17 cellular contexts compared by ENCODE assay signal in the genomic region with DNA sequence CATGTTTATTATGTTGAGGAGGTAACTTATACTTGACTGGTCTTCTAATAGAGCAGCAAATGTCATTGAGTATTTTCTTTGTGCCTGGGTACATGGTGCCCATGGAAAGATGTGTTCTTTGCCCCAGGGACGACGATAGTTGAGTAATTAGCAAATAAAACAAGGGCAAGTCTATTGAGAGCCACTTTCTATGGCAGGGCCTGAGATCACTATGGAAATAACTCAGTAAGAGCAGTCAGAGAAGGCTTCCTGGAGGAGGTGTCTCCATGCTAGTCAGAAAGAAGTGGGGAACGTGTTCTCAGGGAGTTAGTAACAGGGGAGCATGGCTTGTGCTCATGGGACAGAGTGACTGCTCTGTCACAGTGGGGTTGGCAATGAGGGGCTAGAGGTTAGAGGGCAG. TPM values are rescaled to one million over a fixed set of nuclear protein-coding genes. Genes with fewer than 3 reads are reported as not detected.
DNase-seq lines count a peak whose midpoint lies in the region; ATAC-seq, FAIRE-seq and TF ChIP-seq lines count a peak whose summit lies in the region.
"Had no signal": no experiment of that assay in that cellular context is flagged by ENCODE, and none has a peak within 500 bp of the region (broad histone marks: within the 10 kb centered on the region; RNA-seq: fewer than 3 reads in every experiment).

No MANE protein-coding gene starts in this region.

- no peaks in the 10 kb centered on the region for H3K4me1 ChIP-seq in CD8-positive, alpha-beta memory T cell (ENCODE audit: insufficient read depth, low read length)
- H3K4me1 ChIP-seq in astrocyte (ENCODE audit: insufficient read depth, low read length) (peaks cover 19% of the 10 kb centered on the region), mesenchymal stem cell (ENCODE audit: control insufficient read depth, insufficient read depth, low read depth, low read length) (peaks cover 26% of the 10 kb centered on the region), left ventricle myocardium inferior (peaks cover 56% of the 10 kb centered on the region)
- H3K4me1 ChIP-seq: BE2C had no signal

- no peak overlapping the region for H2AK5ac ChIP-seq in mesenchymal stem cell (ENCODE audit: low read length, severe bottlenecking)

- H3K36me3 ChIP-seq in CD8-positive, alpha-beta memory T cell (ENCODE audit: insufficient read depth, low read length): no peaks in the 10 kb centered on the region
- H3K36me3 ChIP-seq in astrocyte (ENCODE audit: insufficient read depth, low read length) (no peaks in the 10 kb centered on the region), mesenchymal stem cell (ENCODE audit: control insufficient read depth in 1 of 2, insufficient read depth in 2 of 2, low read depth in 1 of 2, low read length in 2 of 2) (peaks cover 0 to 5% of the 10 kb centered on the region in 2 experiments), left ventricle myocardium inferior (no peaks in the 10 kb centered on the region)
- H3K36me3 ChIP-seq: BE2C, HAP-1 had no signal

- peaks cover 43% of the 10 kb centered on the region for H3K79me1 ChIP-seq in mesenchymal stem cell (replicated peaks; ENCODE audit: low read length, poor library complexity, severe bottlenecking)

- H3K27ac ChIP-seq in CD8-positive, alpha-beta memory T cell (ENCODE audit: low read depth, low read length): peak overlapping the region; percentile 4
- H3K27ac ChIP-seq in astrocyte (ENCODE audit: low read depth, low read length) (no peak overlapping the region), mesenchymal stem cell (ENCODE audit: low read length, poor library complexity, severe bottlenecking) (no peak overlapping the region), left ventricle myocardium inferior (replicated peaks) (no peak overlapping the region)
- H3K27ac ChIP-seq: C4-2B had no signal

- H2AFZ ChIP-seq in astrocyte (ENCODE audit: low read depth, low read length) (no peak overlapping the region), mesenchymal stem cell (ENCODE audit: low read depth, low read length) (no peak overlapping the region)

- WGBS in mesenchymal stem cell: 95% methylated on average over 3 of the region's 3 CpGs

- no peak overlapping the region for H3K9ac ChIP-seq in astrocyte (ENCODE audit: low read length)
- H3K9ac ChIP-seq in mesenchymal stem cell (ENCODE audit: low read length): no peak overlapping the region

- no peak for DNase-seq in CD8-positive, alpha-beta memory T cell
- no peak for DNase-seq in astrocyte (ENCODE audit: low read depth)
- DNase-seq in left lobe of liver (ENCODE audit: low spot score): peak; percentile 71
- no peak for DNase-seq in osteocyte (ENCODE audit: extremely low spot score, unreplicated experiment)
- no peak for DNase-seq in mesenchymal stem cell
- DNase-seq in frontal cortex (ENCODE audit: low spot score in 2 of 2): no peak
- no peak for DNase-seq in left cardiac atrium
- DNase-seq in left ventricle myocardium inferior: no peak
- DNase-seq: BE2C; CD4-positive, alpha-beta memory T cell; DMS53; GOT3 had no signal

- H2BK15ac ChIP-seq in mesenchymal stem cell (ENCODE audit: low read depth, poor library complexity, severe bottlenecking): no peak overlapping the region

- POLR2A ChIA-PET in CD8-positive, alpha-beta memory T cell (lab: Charles Lee): no interaction called here

- H2BK12ac ChIP-seq in mesenchymal stem cell (ENCODE audit: low read length in 2 of 2): peak overlapping the region in 1 of 2 experiments; percentile 10

- no peak overlapping the region for H3K4me3 ChIP-seq in CD8-positive, alpha-beta memory T cell (ENCODE audit: low read length)
- H3K4me3 ChIP-seq in astrocyte (ENCODE audit: insufficient read depth, low read depth, low read length) (no peak overlapping the region), mesenchymal stem cell (ENCODE audit: insufficient read depth in 1 of 2, low read depth in 1 of 2, low read length in 2 of 2) (no peak overlapping the region), left ventricle myocardium inferior (no peak overlapping the region)
- H3K4me3 ChIP-seq: HAP-1 had no signal

- H3K4me2 ChIP-seq in astrocyte (ENCODE audit: low read length): no peak overlapping the region
- H3K4me2 ChIP-seq in mesenchymal stem cell (ENCODE audit: low read length, poor library complexity, severe bottlenecking): no peak overlapping the region

- peaks cover 97% of the 10 kb centered on the region for H4K20me1 ChIP-seq in astrocyte (ENCODE audit: insufficient read depth, low read length)

- H4K91ac ChIP-seq in mesenchymal stem cell (ENCODE audit: low read length): no peak overlapping the region

- TF ChIP-seq CTCF in astrocyte (IDR thresholded peaks at IDR 0.05; ENCODE audit: insufficient read depth, low read depth, low read length): no peak
- TF ChIP-seq CTCF in osteocyte (IDR thresholded peaks at IDR 0.05): no peak
- no peak for TF ChIP-seq CTCF in left ventricle myocardium inferior (IDR thresholded peaks at IDR 0.05; ENCODE audit: borderline replicate concordance)

- H3K14ac ChIP-seq in mesenchymal stem cell (ENCODE audit: low read length in 2 of 2): peak overlapping the region in 1 of 2 experiments; percentile 23

- peaks cover 92% of the 10 kb centered on the region for H3K79me2 ChIP-seq in astrocyte (ENCODE audit: insufficient read depth, low read length)

- no peak overlapping the region for H3K18ac ChIP-seq in mesenchymal stem cell (ENCODE audit: low read depth in 1 of 2, low read length in 2 of 2)

- H3K4me1 Mint-ChIP-seq in CD8-positive, alpha-beta memory T cell: no peaks in the 10 kb centered on the region
- H3K4me1 Mint-ChIP-seq in astrocyte (ENCODE audit: low read depth, unreplicated experiment) (peaks cover 71% of the 10 kb centered on the region), osteocyte (ENCODE audit: unreplicated experiment) (peaks cover 79% of the 10 kb centered on the region)
- H3K4me1 Mint-ChIP-seq: CD4-positive, alpha-beta memory T cell had no signal

- H3K27me3 ChIP-seq in CD8-positive, alpha-beta memory T cell (ENCODE audit: insufficient read depth, low read length, poor library complexity, severe bottlenecking): no peaks in the 10 kb centered on the region
- H3K27me3 ChIP-seq in astrocyte (ENCODE audit: insufficient read depth, low read length) (no peaks in the 10 kb centered on the region), mesenchymal stem cell (ENCODE audit: control insufficient read depth in 1 of 2, insufficient read depth in 1 of 2, low read length in 2 of 2) (no peaks in the 10 kb centered on the region), left ventricle myocardium inferior (ENCODE audit: low read depth) (no peaks in the 10 kb centered on the region)
- H3K27me3 ChIP-seq: BE2C had no signal

- peaks cover 7 to 18% of the 10 kb centered on the region in 2 donors for H3K27me3 Mint-ChIP-seq in CD8-positive, alpha-beta memory T cell
- H3K27me3 Mint-ChIP-seq in astrocyte (ENCODE audit: low read depth, unreplicated experiment) (no peaks in the 10 kb centered on the region), osteocyte (ENCODE audit: unreplicated experiment) (no peaks in the 10 kb centered on the region)

- no peak overlapping the region for H3K23ac ChIP-seq in mesenchymal stem cell (ENCODE audit: low read length in 2 of 2)

- no peak overlapping the region for H3K4ac ChIP-seq in mesenchymal stem cell (ENCODE audit: low read depth in 1 of 2, low read length in 2 of 2)

- no peak overlapping the region for H3K27ac Mint-ChIP-seq in CD8-positive, alpha-beta memory T cell
- H3K27ac Mint-ChIP-seq in astrocyte (ENCODE audit: unreplicated experiment) (peak overlapping the region; percentile 90), osteocyte (ENCODE audit: unreplicated experiment) (peak overlapping the region; percentile 56)
- H3K27ac Mint-ChIP-seq: CD4-positive, alpha-beta memory T cell had no signal

- no peak overlapping the region for H2BK5ac ChIP-seq in mesenchymal stem cell (ENCODE audit: low read depth, low read length, poor library complexity, severe bottlenecking)

- peak; percentile 66 for ATAC-seq in left lobe of liver
- no peak for ATAC-seq in left cardiac atrium

- H3K9me3 ChIP-seq in CD8-positive, alpha-beta memory T cell (ENCODE audit: low read length): no peaks in the 10 kb centered on the region
- H3K9me3 ChIP-seq in astrocyte (ENCODE audit: insufficient read depth, low read depth, low read length) (no peaks in the 10 kb centered on the region), mesenchymal stem cell (ENCODE audit: control insufficient read depth, low read length) (no peaks in the 10 kb centered on the region), left ventricle myocardium inferior (replicated peaks) (no peaks in the 10 kb centered on the region)
- H3K9me3 ChIP-seq: BE2C, HAP-1 had no signal

- CTCF ChIA-PET in CD8-positive, alpha-beta memory T cell (lab: Charles Lee): no interaction called here

- FAIRE-seq in astrocyte (lab: Jason Lieb, UNC): no peak
- FAIRE-seq in frontal cortex (lab: Jason Lieb, UNC): no peak
- FAIRE-seq: A204.1, GM19239, HTR-8/SVneo had no signal

- no peak overlapping the region for H4K8ac ChIP-seq in mesenchymal stem cell (ENCODE audit: low read length)

- intact Hi-C loops in left cardiac atrium (cut with DNase I) (no loop called here), left ventricle myocardium inferior (cut with micrococcal nuclease) (no loop called here)

- no peak overlapping the region for H2BK120ac ChIP-seq in mesenchymal stem cell (ENCODE audit: low read depth, low read length)

- H3K4me3 Mint-ChIP-seq in CD8-positive, alpha-beta memory T cell: no peak overlapping the region
- H3K4me3 Mint-ChIP-seq in astrocyte (ENCODE audit: unreplicated experiment): no peak overlapping the region
- no peak overlapping the region for H3K4me3 Mint-ChIP-seq in osteocyte (ENCODE audit: unreplicated experiment)
- H3K4me3 Mint-ChIP-seq: CD4-positive, alpha-beta memory T cell had no signal

- H3K9me3 Mint-ChIP-seq in CD8-positive, alpha-beta memory T cell: peaks cover 0 to 4% (median 0%) of the 10 kb centered on the region in 5 donors
- H3K9me3 Mint-ChIP-seq in astrocyte (ENCODE audit: unreplicated experiment) (no peaks in the 10 kb centered on the region), osteocyte (ENCODE audit: unreplicated experiment) (no peaks in the 10 kb centered on the region)

- H3K36me3 Mint-ChIP-seq in CD8-positive, alpha-beta memory T cell: peaks cover 0 to 19% (median 3%) of the 10 kb centered on the region in 3 donors
- H3K36me3 Mint-ChIP-seq in astrocyte (ENCODE audit: low read depth, unreplicated experiment) (peaks cover 19% of the 10 kb centered on the region), osteocyte (ENCODE audit: unreplicated experiment) (peaks cover 12% of the 10 kb centered on the region)
- H3K36me3 Mint-ChIP-seq: CD4-positive, alpha-beta memory T cell had no signal

RNA-seq across cellular contexts. Expression of gene CTIF, which starts 28.6 kb away (rescaled TPM):
- total RNA-seq in CD8-positive, alpha-beta memory T cell: 1 to 10 TPM; 4.2 to 4.8 TPM
- polyA plus RNA-seq in CD8-positive, alpha-beta memory T cell: 0.89 TPM
- total RNA-seq in astrocyte (93.6 and 101 TPM in 2 replicates), left lobe of liver (74.4 TPM), osteocyte (169 and 172 TPM in 2 replicates), frontal cortex (42.0 TPM), left cardiac atrium (10 to 100 TPM; 64.9 to 70.6 TPM), left ventricle myocardium inferior (60.0 TPM)
- 39.3 TPM for polyA plus RNA-seq in mesenchymal stem cell (2013, experiment 1 of 2)
- 37.2 TPM for polyA plus RNA-seq in mesenchymal stem cell (2013, experiment 2 of 2)
- polyA plus RNA-seq: CD4-positive, alpha-beta memory T cell had no signal

Comparison
In these comparisons a context has a peak if more than half of its experiments do, and no peak if none do; other contexts are left out.
1. H3K27ac Mint-ChIP-seq: peak in astrocyte (single experiment) and osteocyte (single experiment); none in CD8-positive, alpha-beta memory T cell (0 of 8).